8 cellular contexts compared by ENCODE assay signal in the genomic region with DNA sequence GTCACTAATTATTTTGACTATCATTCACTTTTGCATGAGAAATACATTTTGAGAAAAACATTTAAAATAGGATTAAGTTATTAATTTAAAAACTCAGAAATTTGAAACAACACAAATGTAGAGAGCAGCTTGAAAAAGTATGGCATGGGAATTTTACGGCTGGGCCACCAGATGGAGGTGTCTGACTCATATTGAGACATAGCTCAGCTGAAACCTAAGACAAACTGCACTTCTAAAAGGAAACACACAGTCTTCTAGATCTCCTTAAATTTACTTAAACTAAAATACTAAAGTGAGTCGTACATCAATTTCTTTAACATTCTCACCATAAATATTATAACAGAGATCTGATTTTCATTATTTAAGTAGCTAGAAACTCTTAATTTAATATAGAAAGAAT. TPM values are rescaled to one million over a fixed set of nuclear protein-coding genes. Genes with fewer than 3 reads are reported as not detected.
DNase-seq lines count a peak whose midpoint lies in the region; ATAC-seq, FAIRE-seq and TF ChIP-seq lines count a peak whose summit lies in the region.

No MANE protein-coding gene starts in this region.

- no peak overlapping the region for H3K4ac ChIP-seq in mesendoderm (ENCODE audit: low read depth, low read length)

- no peak overlapping the region for H3K4me3 Mint-ChIP-seq in activated naive CD8-positive, alpha-beta T cell treated with anti-CD3 and anti-CD28 coated beads, Interleukin-2, amount 50 U/mL, for 24 hours

- TF ChIP-seq CTCF in K562 (IDR thresholded peaks at IDR 0.05 in 2 of 3, conservative IDR thresholded peaks at IDR 0.05 in 1 of 3; ENCODE audit: insufficient read depth in 2 of 3, low read depth in 1 of 3, low read length in 3 of 3) = peak in 2 of 3 experiments; percentile 15 to 25; a peak in 1 of 6 replicates

- H2BK120ac ChIP-seq in mesendoderm (ENCODE audit: low read depth, low read length) = no peak overlapping the region

- no peaks in the 10 kb centered on the region for H3K9me1 ChIP-seq in K562 (ENCODE audit: control insufficient read depth, insufficient read depth, low read length)

- TF ChIP-seq EP300 in K562 (IDR thresholded peaks at IDR 0.05; ENCODE audit: low read length) = no peak

- H2AFZ ChIP-seq in K562 (ENCODE audit: low read depth, low read length) = no peak overlapping the region

- H3K9me3 Mint-ChIP-seq in activated naive CD8-positive, alpha-beta T cell treated with anti-CD3 and anti-CD28 coated beads, Interleukin-2, amount 50 U/mL, for 24 hours = peaks cover 3% of the 10 kb centered on the region

- peak in 1 of 2 experiments; percentile 44; a peak in 3 of 4 replicates for TF ChIP-seq RAD21 in K562 (CRISPR knock-in tag; conservative IDR thresholded peaks at IDR 0.05 in 1 of 2, IDR thresholded peaks at IDR 0.05 in 1 of 2)

- in situ Hi-C loops in K562 (cut with MboI) = no loop called here

- intact Hi-C loops in K562 (cut with micrococcal nuclease) = loop anchor here (5.0 kb wide), 1 partner anchor 407 kb away; no protein-coding TSS in a partner anchor

- CTCF ChIA-PET in K562 (lab: Yijun Ruan, JAX; ENCODE audit: low intra/inter-chr PET ratio) = no interaction called here

- H3K18ac ChIP-seq in mesendoderm (ENCODE audit: low read length) = no peak overlapping the region

- H2AK5ac ChIP-seq in mesendoderm (ENCODE audit: low read length) = no peak overlapping the region

- H3K27ac ChIP-seq in K562 (ENCODE audit: extremely low read depth, low read depth, low read length) (no peak overlapping the region), mesendoderm (ENCODE audit: low read depth, low read length) (no peak overlapping the region)

- H3K4me3 ChIP-seq in K562 (no peak overlapping the region), mesendoderm (ENCODE audit: low read length) (no peak overlapping the region)

- BruUV-seq in K562 (replicated peaks; lab: Mats Ljungman, UMichigan) = no TSS peak

- no peaks in the 10 kb centered on the region for H3K4me1 ChIP-seq in K562 (replicated peaks in 1 of 2; ENCODE audit: control insufficient read depth in 2 of 2, insufficient read depth in 2 of 2, low read length in 2 of 2)
- no peaks in the 10 kb centered on the region for H3K4me1 ChIP-seq in mesendoderm (ENCODE audit: control insufficient read depth, low read depth, low read length)

- no peaks in the 10 kb centered on the region for H3K79me2 ChIP-seq in K562 (ENCODE audit: control insufficient read depth, insufficient read depth, low read length)
- H3K79me2 ChIP-seq in mesendoderm (ENCODE audit: control insufficient read depth, insufficient read depth, low read length) = no peaks in the 10 kb centered on the region

- no peak overlapping the region for H2BK5ac ChIP-seq in mesendoderm (ENCODE audit: low read length)

- H3K79me1 ChIP-seq in mesendoderm (ENCODE audit: low read length) = no peaks in the 10 kb centered on the region

- no peak overlapping the region for H3K23ac ChIP-seq in mesendoderm (ENCODE audit: low read length)

- no peaks in the 10 kb centered on the region for H3K9me3 ChIP-seq in K562 (replicated peaks; ENCODE audit: control insufficient read depth, insufficient read depth, low read depth, low read length)

- POLR2A ChIA-PET in K562 (lab: Yijun Ruan, JAX) = no interaction called here

- ATAC-seq in K562 = peak; percentile 56; the same call in 1 of the 3 replicates
- no peak for ATAC-seq in activated naive CD8-positive, alpha-beta T cell treated with anti-CD3 and anti-CD28 coated beads, Interleukin-2, amount 50 U/mL, for 24 hours
- ATAC-seq in HG02759 (IDR thresholded peaks at IDR 0.05; ENCODE audit: unreplicated experiment) = no peak

- no peak overlapping the region for H4K8ac ChIP-seq in mesendoderm (ENCODE audit: low read depth, low read length)

- H2BK15ac ChIP-seq in mesendoderm (replicated peaks; ENCODE audit: low read depth) = no peak overlapping the region

- no peaks in the 10 kb centered on the region for H4K20me1 ChIP-seq in K562 (replicated peaks; ENCODE audit: control insufficient read depth, insufficient read depth, low read length)

- H3K36me3 Mint-ChIP-seq in activated naive CD8-positive, alpha-beta T cell treated with anti-CD3 and anti-CD28 coated beads, Interleukin-2, amount 50 U/mL, for 24 hours (ENCODE audit: low read depth) = no peaks in the 10 kb centered on the region

- no peak for FAIRE-seq in K562 (lab: Jason Lieb, UNC)

- TF ChIP-seq POLR2A in K562 (conservative IDR thresholded peaks at IDR 0.05) = no peak

- no peak overlapping the region for H4K5ac ChIP-seq in mesendoderm (ENCODE audit: low read length)

- H3K4me1 Mint-ChIP-seq in activated naive CD8-positive, alpha-beta T cell treated with anti-CD3 and anti-CD28 coated beads, Interleukin-2, amount 50 U/mL, for 24 hours = no peaks in the 10 kb centered on the region

- DNase-seq in D341Med (ENCODE audit: low spot score) (peak; percentile 26), MV-4-11 (lab: John Stamatoyannopoulos, UW) (peak; percentile 43), K562 (ENCODE audit: extremely low read depth in 1 of 4, low spot score in 3 of 4) (peak in 3 of 4 experiments; percentile 3 to 14 (median 3)), mesendoderm (peak; percentile 70), activated T-cell treated with anti-CD3 and anti-CD28 coated beads for 4 hours (no peak)
- DNase-seq in activated naive CD8-positive, alpha-beta T cell treated with anti-CD3 and anti-CD28 coated beads, Interleukin-2, amount 50 U/mL, for 24 hours = no peak
- DNase-seq in activated CD4-positive, CD25-positive, alpha-beta regulatory T cell treated with anti-CD3 and anti-CD28 coated beads, Interleukin-2, amount 50 U/mL, for 72 hours = no peak

- H3K56ac ChIP-seq in mesendoderm (ENCODE audit: low read length) = no peak overlapping the region

- H3K27me3 ChIP-seq in K562 (ENCODE audit: control insufficient read depth in 2 of 2, insufficient read depth in 2 of 2, low read length in 2 of 2) (no peaks in the 10 kb centered on the region), mesendoderm (ENCODE audit: insufficient read depth, low read length, poor library complexity) (no peaks in the 10 kb centered on the region)

- H3K9ac ChIP-seq in K562 (ENCODE audit: insufficient read depth in 1 of 2, low read depth in 2 of 2, low read length in 2 of 2) = no peak overlapping the region
- H3K9ac ChIP-seq in mesendoderm (ENCODE audit: low read length) = no peak overlapping the region

- 0% methylated on average over 2 of the region's 2 CpGs for WGBS in K562 (ENCODE audit: insufficient coverage, low coverage, missing lambda C conversion rate)
- 100% methylated on average over 1 of the region's 2 CpGs for WGBS in mesendoderm (ENCODE audit: extremely low coverage, insufficient coverage, low lambda C conversion rate)

- H3K27me3 Mint-ChIP-seq in activated naive CD8-positive, alpha-beta T cell treated with anti-CD3 and anti-CD28 coated beads, Interleukin-2, amount 50 U/mL, for 24 hours = no peaks in the 10 kb centered on the region

- H3K4me2 ChIP-seq in K562 (ENCODE audit: insufficient read depth, low read length) (no peak overlapping the region), mesendoderm (ENCODE audit: low read length) (no peak overlapping the region)

- no peaks in the 10 kb centered on the region for H3K36me3 ChIP-seq in K562 (ENCODE audit: control insufficient read depth, insufficient read depth, low read length)
- H3K36me3 ChIP-seq in mesendoderm (ENCODE audit: control insufficient read depth, insufficient read depth, low read length) = no peaks in the 10 kb centered on the region

- H3K27ac Mint-ChIP-seq in activated naive CD8-positive, alpha-beta T cell treated with anti-CD3 and anti-CD28 coated beads, Interleukin-2, amount 50 U/mL, for 24 hours = no peak overlapping the region

TF ChIP-seq in K562, 482 proteins besides CTCF, POLR2A, EP300 and RAD21 (continues in another document):
- TF ChIP-seq, protein P1, sequence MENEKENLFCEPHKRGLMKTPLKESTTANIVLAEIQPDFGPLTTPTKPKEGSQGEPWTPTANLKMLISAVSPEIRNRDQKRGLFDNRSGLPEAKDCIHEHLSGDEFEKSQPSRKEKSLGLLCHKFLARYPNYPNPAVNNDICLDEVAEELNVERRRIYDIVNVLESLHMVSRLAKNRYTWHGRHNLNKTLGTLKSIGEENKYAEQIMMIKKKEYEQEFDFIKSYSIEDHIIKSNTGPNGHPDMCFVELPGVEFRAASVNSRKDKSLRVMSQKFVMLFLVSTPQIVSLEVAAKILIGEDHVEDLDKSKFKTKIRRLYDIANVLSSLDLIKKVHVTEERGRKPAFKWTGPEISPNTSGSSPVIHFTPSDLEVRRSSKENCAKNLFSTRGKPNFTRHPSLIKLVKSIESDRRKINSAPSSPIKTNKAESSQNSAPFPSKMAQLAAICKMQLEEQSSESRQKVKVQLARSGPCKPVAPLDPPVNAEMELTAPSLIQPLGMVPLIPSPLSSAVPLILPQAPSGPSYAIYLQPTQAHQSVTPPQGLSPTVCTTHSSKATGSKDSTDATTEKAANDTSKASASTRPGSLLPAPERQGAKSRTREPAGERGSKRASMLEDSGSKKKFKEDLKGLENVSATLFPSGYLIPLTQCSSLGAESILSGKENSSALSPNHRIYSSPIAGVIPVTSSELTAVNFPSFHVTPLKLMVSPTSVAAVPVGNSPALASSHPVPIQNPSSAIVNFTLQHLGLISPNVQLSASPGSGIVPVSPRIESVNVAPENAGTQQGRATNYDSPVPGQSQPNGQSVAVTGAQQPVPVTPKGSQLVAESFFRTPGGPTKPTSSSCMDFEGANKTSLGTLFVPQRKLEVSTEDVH (IDR thresholded peaks at IDR 0.05; ENCODE audit: low read depth, partially characterized antibody) = no peak
- TF ChIP-seq CTBP1 (IDR thresholded peaks at IDR 0.05; ENCODE audit: borderline replicate concordance) = no peak

RNA-seq across cellular contexts. Expression of a gene that starts 41.9 kb away (rescaled TPM):
- not detected in 2 replicates for total RNA-seq in K562 (2011; cell fraction: chromatin; rRNA removed; ENCODE audit: low replicate concordance)
- total RNA-seq in K562 (2011; cell fraction: nucleolus; rRNA removed) = not detected in 2 replicates
- not detected in 2 replicates for total RNA-seq in K562 (2011; cell fraction: nucleoplasm; rRNA removed)
- total RNA-seq in K562 (2014; rRNA removed) (not detected in 2 replicates), K562 (2014; rRNA removed; fragmentation: Illumina TruSeq; extraction: Trizol) (not detected in 2 replicates), K562 (2015; rRNA removed; fragmentation: Illumina TruSeq; extraction: Trizol) (not detected in 2 replicates), K562 (2021) (0.04 and 0.13 TPM in 2 replicates)
- polyA plus RNA-seq in K562 (2011; rRNA removed) (not detected in 2 replicates), K562 (2014; fragmentation: Illumina TruSeq; extraction: Trizol) (not detected in 2 replicates), K562 (2014; fragmentation: Nextera tagmentation; extraction: Ambion mirVana) (not detected), K562 (2014; rRNA removed) (0.01 TPM in 1 of 2 replicates, not detected in the other)
- polyA plus RNA-seq in K562 (2011; cell fraction: cytosol; rRNA removed) = not detected in 2 replicates
- polyA plus RNA-seq in K562 (2011; cell fraction: nucleus; rRNA removed) = not detected in 2 replicates
- not detected in 2 replicates for polyA plus RNA-seq in K562 (2012)
- polyA minus RNA-seq in K562 (2011; rRNA and poly(A)+ RNA removed) = not detected in 2 replicates
- not detected in 2 replicates for polyA minus RNA-seq in K562 (2011; cell fraction: cytosol; rRNA and poly(A)+ RNA removed)
- polyA minus RNA-seq in K562 (2011; cell fraction: nucleus; rRNA and poly(A)+ RNA removed) = not detected in 2 replicates
- polyA plus RNA-seq in mesendoderm (2013, experiment 1 of 2) = 2.3 TPM
- polyA plus RNA-seq in mesendoderm (2013, experiment 2 of 2) = 2.7 TPM

Comparison
In these comparisons a context has a peak if more than half of its experiments do, and no peak if none do; other contexts are left out.
1. DNase-seq: peak in D341Med (single experiment), MV-4-11 (single experiment), K562 (3 of 4) and mesendoderm (single experiment); none in activated naive CD8-positive, alpha-beta T cell treated with anti-CD3 and anti-CD28 coated beads, Interleukin-2, amount 50 U/mL, for 24 hours (single experiment), activated T-cell treated with anti-CD3 and anti-CD28 coated beads for 4 hours (single experiment) and activated CD4-positive, CD25-positive, alpha-beta regulatory T cell treated with anti-CD3 and anti-CD28 coated beads, Interleukin-2, amount 50 U/mL, for 72 hours (single experiment).